11 cellular contexts compared by ENCODE assay signal in the genomic region with DNA sequence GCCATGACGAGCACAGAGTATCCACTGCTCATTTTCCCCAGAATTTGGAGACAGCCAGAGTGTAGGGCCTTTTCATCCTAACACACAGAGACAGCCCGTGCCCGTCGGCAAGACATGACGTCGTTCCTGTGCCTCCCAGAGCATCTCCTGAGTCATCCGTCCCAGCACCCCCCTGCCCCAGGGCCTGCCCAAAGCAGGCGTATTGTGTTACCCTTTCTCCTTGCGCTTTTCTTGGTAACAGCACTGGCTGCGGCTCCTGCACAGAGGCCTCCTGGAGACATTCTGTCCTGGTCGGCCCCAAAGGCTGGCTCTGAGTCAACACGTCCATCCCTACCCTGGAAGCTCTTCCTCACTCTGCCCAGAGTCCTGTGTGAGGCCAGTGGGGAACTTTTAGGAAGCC.
DNase-seq lines count a peak whose midpoint lies in the region; ATAC-seq lines count a peak whose summit lies in the region.
"Had no signal": no experiment of that assay in that cellular context is flagged by ENCODE, and none has a peak within 500 bp of the region (broad histone marks: within the 10 kb centered on the region; RNA-seq: fewer than 3 reads in every experiment).

No MANE protein-coding gene starts in this region.

- no peaks in the 10 kb centered on the region for H3K27me3 ChIP-seq in SJSA1 (replicated peaks)
- H3K27me3 ChIP-seq: upper lobe of left lung had no signal

- peak; percentile 57 for ATAC-seq in sciatic nerve
- no peak for ATAC-seq in HG02970 (IDR thresholded peaks at IDR 0.05; ENCODE audit: low FRiP score, unreplicated experiment)
- ATAC-seq in HG02973 (IDR thresholded peaks at IDR 0.05; ENCODE audit: unreplicated experiment), result no peak

- H3K4me1 ChIP-seq in SJSA1 (replicated peaks), result peaks cover 25% of the 10 kb centered on the region
- H3K4me1 ChIP-seq: upper lobe of left lung had no signal

- intact Hi-C loops in sciatic nerve (cut with DNase I), result no loop called here

- peak; percentile 88 for DNase-seq in ELF-1 (ENCODE audit: low read depth, low spot score)
- peak; percentile 85 to 94 for DNase-seq in SJSA1 (ENCODE audit: low read depth in 1 of 2, low spot score in 2 of 2)
- DNase-seq in fibroblast of the conjunctiva (ENCODE audit: low read depth), result peak; percentile 76
- DNase-seq in sciatic nerve (ENCODE audit: low spot score), result no peak
- DNase-seq in activated gamma-delta T cell treated with Interleukin-2 at 50 U/mL for 16 hours, result no peak
- DNase-seq in COLO668 (lab: John Stamatoyannopoulos, UW; ENCODE audit: unreplicated experiment), result no peak
- DNase-seq: DMS153, NCI-H510A, upper lobe of left lung had no signal

- H3K4me3 ChIP-seq in SJSA1, result no peak overlapping the region
- H3K4me3 ChIP-seq: upper lobe of left lung had no signal

- peaks cover 12% of the 10 kb centered on the region for H3K9me3 ChIP-seq in SJSA1 (replicated peaks)

- H3K36me3 ChIP-seq in SJSA1, result no peaks in the 10 kb centered on the region
- H3K36me3 ChIP-seq: upper lobe of left lung had no signal

- H3K27ac ChIP-seq in SJSA1, result peak overlapping the region; percentile 74
- H3K27ac ChIP-seq: upper lobe of left lung had no signal

Comparison
In these comparisons a context has a peak if more than half of its experiments do, and no peak if none do; other contexts are left out.
1. DNase-seq: peak in ELF-1 (single experiment), SJSA1 (2 of 2) and fibroblast of the conjunctiva (single experiment); none in sciatic nerve (single experiment), activated gamma-delta T cell treated with Interleukin-2 at 50 U/mL for 16 hours (single experiment) and COLO668 (single experiment).